In the genomic region with DNA sequence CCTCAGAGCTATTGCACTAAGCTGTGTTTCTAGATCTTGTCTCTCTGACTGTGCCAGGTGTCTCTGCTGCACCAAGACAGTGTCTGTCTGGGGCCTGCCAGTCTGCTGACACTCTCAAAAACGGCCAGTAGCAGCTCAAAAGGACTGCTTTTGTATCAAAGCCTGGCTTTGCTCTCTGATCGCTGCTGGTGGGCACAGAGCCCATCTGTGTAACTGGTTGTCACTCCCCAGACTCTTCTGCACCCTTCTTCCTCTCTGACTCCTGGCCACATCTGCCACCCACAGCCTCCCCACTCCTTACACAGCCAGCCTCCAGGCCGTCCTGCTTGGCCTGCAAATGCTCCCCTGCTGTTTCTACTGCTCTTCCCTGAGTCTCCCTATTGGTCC, we compare ENCODE assay signal across 12 cellular contexts. TPM values are rescaled to one million over a fixed set of nuclear protein-coding genes. Genes with fewer than 3 reads are reported as not detected.
A peak's percentile ranks its signal among the peaks of the same experiment; 100 is the strongest.
DNase-seq lines count a peak whose midpoint lies in the region; ATAC-seq and TF ChIP-seq lines count a peak whose summit lies in the region.
"Had no signal": no experiment of that assay in that cellular context is flagged by ENCODE, and none has a peak within 500 bp of the region (broad histone marks: within the 10 kb centered on the region; RNA-seq: fewer than 3 reads in every experiment).

No MANE protein-coding gene starts in this region.

- ATAC-seq in RWPE2 (ENCODE audit: low read depth): no peak
- no peak for ATAC-seq in gastrocnemius medialis
- ATAC-seq in GM21723 (IDR thresholded peaks at IDR 0.05; ENCODE audit: unreplicated experiment): no peak
- ATAC-seq in PC-3: no peak
- ATAC-seq: esophagus mucosa, HCT116 had no signal

- H3K9me2 ChIP-seq in PC-3 (replicated peaks; ENCODE audit: low read length): no peaks in the 10 kb centered on the region

- H3K9me3 ChIP-seq in CD8-positive, alpha-beta memory T cell (ENCODE audit: low read length): no peaks in the 10 kb centered on the region
- H3K9me3 ChIP-seq in RWPE2 (ENCODE audit: severe bottlenecking) (no peaks in the 10 kb centered on the region), fibroblast of lung (ENCODE audit: control insufficient read depth, insufficient read depth, low read depth, low read length) (no peaks in the 10 kb centered on the region), gastrocnemius medialis (no peaks in the 10 kb centered on the region), PC-3 (ENCODE audit: low read length) (no peaks in the 10 kb centered on the region)

- H3K79me2 ChIP-seq in fibroblast of lung (ENCODE audit: control insufficient read depth, insufficient read depth, low read length) (peaks cover 91% of the 10 kb centered on the region), PC-3 (ENCODE audit: low read length) (peaks cover 72% of the 10 kb centered on the region)

- H2AFZ ChIP-seq in fibroblast of lung (ENCODE audit: low read length) (no peak overlapping the region), PC-3 (ENCODE audit: low read length) (no peak overlapping the region)

- POLR2A ChIA-PET in CD8-positive, alpha-beta memory T cell (lab: Charles Lee): no interaction called here
- POLR2A ChIA-PET in PC-3 (lab: Charles Lee; ENCODE audit: unreplicated experiment): no interaction called here

- H3K9me3 Mint-ChIP-seq in CD8-positive, alpha-beta memory T cell: no peaks in the 10 kb centered on the region

- TF ChIP-seq CTCF in RWPE2 (IDR thresholded peaks at IDR 0.05; ENCODE audit: poor library complexity, severe bottlenecking) (no peak), fibroblast of lung (conservative IDR thresholded peaks at IDR 0.05 in 1 of 2, IDR thresholded peaks at IDR 0.05 in 1 of 2; ENCODE audit: low read depth in 1 of 2, low read length in 2 of 2) (no peak), gastrocnemius medialis (IDR thresholded peaks at IDR 0.05 in 4 of 5, conservative IDR thresholded peaks at IDR 0.05 in 1 of 5) (no peak), PC-3 (conservative IDR thresholded peaks at IDR 0.05; ENCODE audit: low read depth, low read length) (no peak)

- no peak for DNase-seq in CD8-positive, alpha-beta memory T cell
- DNase-seq in RWPE2 (ENCODE audit: low spot score) (no peak), fibroblast of lung (ENCODE audit: low read depth in 2 of 2) (no peak), gastrocnemius medialis (no peak), NCI-H1694 (lab: John Stamatoyannopoulos, UW) (no peak), HK-2 (ENCODE audit: unreplicated experiment) (no peak), PC-3 (no peak)
- DNase-seq: kidney glomerular epithelial cell had no signal

- H4K20me1 ChIP-seq in fibroblast of lung (ENCODE audit: control insufficient read depth, extremely low read depth, insufficient read depth, low read length) (no peaks in the 10 kb centered on the region), PC-3 (ENCODE audit: low read length) (no peaks in the 10 kb centered on the region)

- no peaks in the 10 kb centered on the region for H3K27me3 Mint-ChIP-seq in CD8-positive, alpha-beta memory T cell

- no peaks in the 10 kb centered on the region for H3K27me3 ChIP-seq in CD8-positive, alpha-beta memory T cell (ENCODE audit: insufficient read depth, low read length, poor library complexity, severe bottlenecking)
- H3K27me3 ChIP-seq in RWPE2 (ENCODE audit: insufficient read depth, poor library complexity, severe bottlenecking) (no peaks in the 10 kb centered on the region), fibroblast of lung (ENCODE audit: control insufficient read depth, insufficient read depth, low read length) (no peaks in the 10 kb centered on the region), gastrocnemius medialis (no peaks in the 10 kb centered on the region), PC-3 (ENCODE audit: low read length) (no peaks in the 10 kb centered on the region)

- H3F3A ChIP-seq in PC-3 (ENCODE audit: low read length, unreplicated experiment): peaks cover 3% of the 10 kb centered on the region

- no TSS peak for BruUV-seq in PC-3 (replicated peaks; lab: Mats Ljungman, UMichigan)

- TF ChIP-seq POLR2A in gastrocnemius medialis (IDR thresholded peaks at IDR 0.05): no peak

- no peak overlapping the region for H3K4me2 ChIP-seq in fibroblast of lung (ENCODE audit: extremely low read depth, insufficient read depth, low read length)
- H3K4me2 ChIP-seq in PC-3 (ENCODE audit: low read length): no peak overlapping the region

- in situ Hi-C loops in gastrocnemius medialis (cut with MboI; ENCODE audit: low sequenced_read_pairs in 4 of 4): no loop called here

- peaks cover 0 to 70% (median 6%) of the 10 kb centered on the region in 3 donors for H3K36me3 Mint-ChIP-seq in CD8-positive, alpha-beta memory T cell

- peaks cover 33% of the 10 kb centered on the region for H3K36me3 ChIP-seq in CD8-positive, alpha-beta memory T cell (ENCODE audit: insufficient read depth, low read length)
- peaks cover 43% of the 10 kb centered on the region for H3K36me3 ChIP-seq in RWPE2 (ENCODE audit: low read depth)
- H3K36me3 ChIP-seq in fibroblast of lung (ENCODE audit: control insufficient read depth, insufficient read depth, low read length): peaks cover 19% of the 10 kb centered on the region
- H3K36me3 ChIP-seq in gastrocnemius medialis: peaks cover 0 to 16% of the 10 kb centered on the region in 2 donors
- H3K36me3 ChIP-seq in PC-3 (ENCODE audit: low read depth, low read length): peaks cover 16% of the 10 kb centered on the region; the same call in 1 of the 2 replicates

- CTCF ChIA-PET in CD8-positive, alpha-beta memory T cell (lab: Charles Lee): interaction anchor here (0.8 to 1.8 kb wide), 5 partner anchors 15 to 116 kb away, joined by 3 to 6 read pairs (median 3); no protein-coding TSS in a partner anchor
- CTCF ChIA-PET in PC-3 (lab: Charles Lee): no interaction called here

- no peak overlapping the region for H3K4me3 ChIP-seq in CD8-positive, alpha-beta memory T cell (ENCODE audit: low read length)
- H3K4me3 ChIP-seq in RWPE2 (ENCODE audit: severe bottlenecking) (no peak overlapping the region), fibroblast of lung (replicated peaks in 1 of 4; ENCODE audit: control extremely low read depth in 1 of 4, insufficient read depth in 1 of 4, low read depth in 3 of 4, low read length in 4 of 4) (no peak overlapping the region), gastrocnemius medialis (no peak overlapping the region), PC-3 (ENCODE audit: low read length) (no peak overlapping the region)

- H3K27ac Mint-ChIP-seq in CD8-positive, alpha-beta memory T cell: peak overlapping the region; percentile 38 to 96 (median 86)

- H3K4me1 ChIP-seq in CD8-positive, alpha-beta memory T cell (ENCODE audit: insufficient read depth, low read length): peaks cover 49% of the 10 kb centered on the region
- peaks cover 49% of the 10 kb centered on the region for H3K4me1 ChIP-seq in RWPE2 (ENCODE audit: insufficient read depth, poor library complexity, severe bottlenecking)
- H3K4me1 ChIP-seq in fibroblast of lung (ENCODE audit: control insufficient read depth, extremely low read depth, insufficient read depth, low read length): peaks cover 36% of the 10 kb centered on the region
- H3K4me1 ChIP-seq in gastrocnemius medialis: peaks cover 49 to 55% of the 10 kb centered on the region in 2 donors
- H3K4me1 ChIP-seq in PC-3 (ENCODE audit: insufficient read depth, low read length): peaks cover 33% of the 10 kb centered on the region

- peak overlapping the region in 4 of 7 donors; percentile 13 to 70 (median 52) for H3K4me3 Mint-ChIP-seq in CD8-positive, alpha-beta memory T cell

- intact Hi-C loops in gastrocnemius medialis (cut with DNase I; ENCODE audit: low total_unique reads): loop anchor here (2.0 kb wide), 1 partner anchor 17 kb away; no protein-coding TSS in a partner anchor
- intact Hi-C loops in PC-3 (cut with micrococcal nuclease): loop anchor here (5.0 kb wide), 1 partner anchor 37 kb away; a partner anchor contains a TSS

- no peak overlapping the region for H3K27ac ChIP-seq in CD8-positive, alpha-beta memory T cell (ENCODE audit: low read depth, low read length)
- H3K27ac ChIP-seq in RWPE2 (ENCODE audit: poor library complexity, severe bottlenecking) (peak overlapping the region; percentile 99), fibroblast of lung (ENCODE audit: insufficient read depth, low read length) (peak overlapping the region; percentile 57), gastrocnemius medialis (peak overlapping the region; percentile 85 to 92 (median 89)), PC-3 (ENCODE audit: low read length) (no peak overlapping the region)
- H3K27ac ChIP-seq: VCaP had no signal

- H3K4me1 Mint-ChIP-seq in CD8-positive, alpha-beta memory T cell: peaks cover 54 to 78% (median 57%) of the 10 kb centered on the region in 3 donors

- H3K9ac ChIP-seq in fibroblast of lung (ENCODE audit: insufficient read depth, low read length) (peak overlapping the region; percentile 7), PC-3 (ENCODE audit: low read length) (no peak overlapping the region)

RNA-seq across cellular contexts. Expression of a gene that starts 26.5 kb away (rescaled TPM):
- 100 to 1,000 TPM in 1 of 2 experiments, 10 to 100 TPM in 1; 98.0 to 106 TPM for total RNA-seq in CD8-positive, alpha-beta memory T cell
- 120 TPM for polyA plus RNA-seq in CD8-positive, alpha-beta memory T cell
- total RNA-seq in fibroblast of lung: 15.7 and 28.6 TPM in 2 replicates
- 28.6 and 37.9 TPM in 2 replicates for polyA plus RNA-seq in fibroblast of lung
- 56.0 and 61.8 TPM in 2 replicates for polyA plus RNA-seq in fibroblast of lung (2012)
- 108 and 110 TPM in 2 replicates for polyA minus RNA-seq in fibroblast of lung (ENCODE audit: low replicate concordance)
- total RNA-seq in gastrocnemius medialis: 10 to 100 TPM; 37.5 to 69.4 (median 52.7) TPM
- 55.9 and 71.3 TPM in 2 replicates for total RNA-seq in PC-3 (2014; rRNA removed)

RNA-seq across cellular contexts. Expression of a gene that starts 38.3 kb away (rescaled TPM):
- 10 to 100 TPM; 17.2 to 17.6 TPM for total RNA-seq in CD8-positive, alpha-beta memory T cell
- 25.4 TPM for polyA plus RNA-seq in CD8-positive, alpha-beta memory T cell
- 32.4 and 35.3 TPM in 2 replicates for total RNA-seq in fibroblast of lung
- 17.4 and 19.2 TPM in 2 replicates for polyA plus RNA-seq in fibroblast of lung
- 14.1 and 18.1 TPM in 2 replicates for polyA plus RNA-seq in fibroblast of lung (2012)
- 24.9 and 35.4 TPM in 2 replicates for polyA minus RNA-seq in fibroblast of lung (ENCODE audit: low replicate concordance)
- 10 to 100 TPM; 24.1 to 32.2 (median 28.4) TPM for total RNA-seq in gastrocnemius medialis
- total RNA-seq in PC-3 (2014; rRNA removed): 14.8 TPM in 2 replicates

Comparison
In these comparisons a context has a peak if more than half of its experiments do, and no peak if none do; other contexts are left out.
1. H3K27ac ChIP-seq: peak in RWPE2 (single experiment), fibroblast of lung (single experiment) and gastrocnemius medialis (4 of 4); none in CD8-positive, alpha-beta memory T cell (single experiment) and PC-3 (single experiment).